In genomic region chr2:171161425-171162289, GRCh38 we compare ENCODE assay signal across 1 cellular context.
TF ChIP-seq lines count a peak whose summit lies in the region.

No MANE protein-coding gene starts in this region.

TF ChIP-seq in K562, 482 proteins besides CTCF, POLR2A, EP300 and RAD21 (continued from another document and continues in another):
- no peak for TF ChIP-seq MITF (IDR thresholded peaks at IDR 0.05)
- TF ChIP-seq LEF1 (IDR thresholded peaks at IDR 0.05) = 0 out of 2 replicates have a peak, but pooled peaks have one; percentile 30
- TF ChIP-seq HDAC1 (IDR thresholded peaks at IDR 0.05) = no peak
- no peak for TF ChIP-seq SMARCA5 (IDR thresholded peaks at IDR 0.05)
- TF ChIP-seq EZH2 (IDR thresholded peaks at IDR 0.05; ENCODE audit: borderline replicate concordance, low read depth, low read length) = no peak
- no peak for TF ChIP-seq CHCHD3 (CRISPR knock-in tag; IDR thresholded peaks at IDR 0.05)
- 0 out of 4 replicates have a peak, but pooled peaks have one; percentile 30 to 38 for TF ChIP-seq KDM1A (IDR thresholded peaks at IDR 0.05)
- TF ChIP-seq SNAPC5 (CRISPR knock-in tag; IDR thresholded peaks at IDR 0.05) = no peak
- no peak for TF ChIP-seq PHTF2 (CRISPR knock-in tag; IDR thresholded peaks at IDR 0.05)
- no peak for TF ChIP-seq HMGN3 (IDR thresholded peaks at IDR 0.05; ENCODE audit: borderline replicate concordance, extremely low read depth, insufficient read length, low read depth, low read length)
- TF ChIP-seq CBX3 (IDR thresholded peaks at IDR 0.05; ENCODE audit: borderline replicate concordance in 1 of 2, low read length in 2 of 2) = no peak
- no peak for TF ChIP-seq ZNF121 (CRISPR knock-in tag; conservative IDR thresholded peaks at IDR 0.05)
- no peak for TF ChIP-seq IRF9 (tag; IDR thresholded peaks at IDR 0.05)
- TF ChIP-seq ATF2 (CRISPR knock-in tag; IDR thresholded peaks at IDR 0.05) = no peak
- no peak for TF ChIP-seq STAG1 (CRISPR knock-in tag; IDR thresholded peaks at IDR 0.05; ENCODE audit: borderline replicate concordance)
- TF ChIP-seq GABPB1 (CRISPR knock-in tag; IDR thresholded peaks at IDR 0.05) = no peak
- TF ChIP-seq PATZ1 (CRISPR knock-in tag; IDR thresholded peaks at IDR 0.05; ENCODE audit: borderline replicate concordance) = no peak
- TF ChIP-seq GTF2B (IDR thresholded peaks at IDR 0.05; ENCODE audit: extremely low read depth, insufficient read length) = no peak
- TF ChIP-seq ADNP (tag; IDR thresholded peaks at IDR 0.05) = no peak
- no peak; the same call in 1 of the 2 replicates for TF ChIP-seq MAFF (IDR thresholded peaks at IDR 0.05; ENCODE audit: low read length)
- TF ChIP-seq THRA (IDR thresholded peaks at IDR 0.05) = no peak
- TF ChIP-seq VEZF1 (CRISPR knock-in tag; IDR thresholded peaks at IDR 0.05) = no peak
- TF ChIP-seq JUND (IDR thresholded peaks at IDR 0.05; ENCODE audit: borderline replicate concordance, low read depth, low read length) = no peak
- TF ChIP-seq JUND (tag; IDR thresholded peaks at IDR 0.05; ENCODE audit: borderline replicate concordance, low read depth, low read length) = no peak
- no peak for TF ChIP-seq E2F1 (CRISPR knock-in tag; IDR thresholded peaks at IDR 0.05)
- no peak for TF ChIP-seq ARID2 (IDR thresholded peaks at IDR 0.05)
- peak; percentile 54; the same call in 1 of the 2 replicates for TF ChIP-seq GATAD2B (IDR thresholded peaks at IDR 0.05; ENCODE audit: borderline replicate concordance)
- peak; percentile 45 for TF ChIP-seq HDAC3 (IDR thresholded peaks at IDR 0.05; ENCODE audit: borderline replicate concordance, partially characterized antibody)
- TF ChIP-seq ZNF431 (CRISPR knock-in tag; IDR thresholded peaks at IDR 0.05) = no peak
- TF ChIP-seq ZKSCAN3 (CRISPR knock-in tag; IDR thresholded peaks at IDR 0.05) = no peak
- no peak for TF ChIP-seq MYBL2 (IDR thresholded peaks at IDR 0.05; ENCODE audit: low read depth)
- no peak for TF ChIP-seq MYBL2 (CRISPR knock-in tag; IDR thresholded peaks at IDR 0.05; ENCODE audit: borderline replicate concordance)
- no peak for TF ChIP-seq ZFP91 (CRISPR knock-in tag; IDR thresholded peaks at IDR 0.05)
- no peak for TF ChIP-seq ZNF76 (CRISPR knock-in tag; IDR thresholded peaks at IDR 0.05; ENCODE audit: borderline replicate concordance)
- TF ChIP-seq POLR2H (tag; IDR thresholded peaks at IDR 0.05; ENCODE audit: low read depth) = peak; percentile 62
- no peak for TF ChIP-seq ETS2 (tag; IDR thresholded peaks at IDR 0.05; ENCODE audit: borderline replicate concordance, poor library complexity, severe bottlenecking)
- no peak for TF ChIP-seq ELK1 (CRISPR knock-in tag; IDR thresholded peaks at IDR 0.05)
- no peak for TF ChIP-seq TGIF2 (CRISPR knock-in tag; IDR thresholded peaks at IDR 0.05)
